Comparison of ENCODE assay signal across 19 cellular contexts in genomic region chr3:184576457-184577240, GRCh38. TPM values are rescaled to one million over a fixed set of nuclear protein-coding genes. Genes with fewer than 3 reads are reported as not detected.
A peak's percentile ranks its signal among the peaks of the same experiment; 100 is the strongest.
DNase-seq lines count a peak whose midpoint lies in the region; ATAC-seq, FAIRE-seq and TF ChIP-seq lines count a peak whose summit lies in the region.
"Had no signal": no experiment of that assay in that cellular context is flagged by ENCODE, and none has a peak within 500 bp of the region (broad histone marks: within the 10 kb centered on the region; RNA-seq: fewer than 3 reads in every experiment).

No MANE protein-coding gene starts in this region.

- FAIRE-seq in astrocyte (lab: Jason Lieb, UNC), result no peak
- FAIRE-seq: D721Med, G401.6, GM12891 had no signal

- H3K4me3 Mint-ChIP-seq in astrocyte (ENCODE audit: unreplicated experiment) (peak overlapping the region; percentile 34), nephron (no peak overlapping the region), type B pancreatic cell (peak overlapping the region; percentile 29)
- H3K4me3 Mint-ChIP-seq: CD14-positive monocyte; CD8-positive, alpha-beta T cell had no signal

- TF ChIP-seq CTCF in SK-N-SH (IDR thresholded peaks at IDR 0.05) (no peak), astrocyte (IDR thresholded peaks at IDR 0.05; ENCODE audit: insufficient read depth, low read depth, low read length) (no peak), nephron (IDR thresholded peaks at IDR 0.05; ENCODE audit: unreplicated experiment in 3 of 3) (no peak), type B pancreatic cell (conservative IDR thresholded peaks at IDR 0.05) (no peak), PC-9 (conservative IDR thresholded peaks at IDR 0.05) (no peak)

- DNase-seq in SK-N-SH, result no peak
- DNase-seq in astrocyte (ENCODE audit: low read depth), result no peak
- no peak for DNase-seq in type B pancreatic cell (ENCODE audit: extremely low spot score, unreplicated experiment)
- no peak for DNase-seq in PC-9
- DNase-seq: CD8-positive, alpha-beta T cell; COR-L47; DMS153; DMS79 treated with DMSO at 0.1 percent for 48 hours; EL; H9 had no signal

- 94% methylated on average over 22 of the region's 25 CpGs for WGBS in SK-N-SH (ENCODE audit: low lambda C conversion rate)

- H4K20me1 ChIP-seq in SK-N-SH (ENCODE audit: insufficient read depth) (no peaks in the 10 kb centered on the region), astrocyte (ENCODE audit: insufficient read depth, low read length) (no peaks in the 10 kb centered on the region), PC-9 (ENCODE audit: insufficient read depth) (no peaks in the 10 kb centered on the region)

- H3K4me2 ChIP-seq in SK-N-SH (no peak overlapping the region), astrocyte (ENCODE audit: low read length) (no peak overlapping the region), PC-9 (no peak overlapping the region)
- H3K4me2 ChIP-seq: GM23338 had no signal

- TF ChIP-seq EP300 in SK-N-SH (IDR thresholded peaks at IDR 0.05; ENCODE audit: borderline replicate concordance in 1 of 2, low read depth in 1 of 2, low read length in 1 of 2), result no peak

- no peaks in the 10 kb centered on the region for H3K27me3 Mint-ChIP-seq in astrocyte (ENCODE audit: low read depth, unreplicated experiment)
- H3K27me3 Mint-ChIP-seq in nephron (ENCODE audit: low read depth), result peaks cover 5% of the 10 kb centered on the region
- H3K27me3 Mint-ChIP-seq in type B pancreatic cell, result no peaks in the 10 kb centered on the region

- no peak overlapping the region for H3K4me3 ChIP-seq in SK-N-SH (ENCODE audit: low read depth in 2 of 2, low read length in 1 of 2)
- H3K4me3 ChIP-seq in astrocyte (ENCODE audit: insufficient read depth, low read depth, low read length), result no peak overlapping the region
- no peak overlapping the region for H3K4me3 ChIP-seq in PC-9
- H3K4me3 ChIP-seq: GM23338 had no signal

- no peaks in the 10 kb centered on the region for H3K27me3 ChIP-seq in SK-N-SH (ENCODE audit: insufficient read depth)
- no peaks in the 10 kb centered on the region for H3K27me3 ChIP-seq in astrocyte (ENCODE audit: insufficient read depth, low read length)
- H3K27me3 ChIP-seq in PC-9 (ENCODE audit: insufficient read depth, low read depth), result no peaks in the 10 kb centered on the region

- H2AFZ ChIP-seq in SK-N-SH (ENCODE audit: low read depth), result no peak overlapping the region
- H2AFZ ChIP-seq in astrocyte (ENCODE audit: low read depth, low read length), result no peak overlapping the region
- H2AFZ ChIP-seq in PC-9, result no peak overlapping the region
- H2AFZ ChIP-seq: GM23338 had no signal

- H3K79me2 ChIP-seq in SK-N-SH (ENCODE audit: insufficient read depth), result no peaks in the 10 kb centered on the region
- H3K79me2 ChIP-seq in astrocyte (ENCODE audit: insufficient read depth, low read length), result no peaks in the 10 kb centered on the region
- H3K79me2 ChIP-seq in PC-9 (ENCODE audit: low read depth), result no peaks in the 10 kb centered on the region

- H3K9me2 ChIP-seq in SK-N-SH (no peaks in the 10 kb centered on the region), PC-9 (ENCODE audit: insufficient read depth) (no peaks in the 10 kb centered on the region)

- H3F3A ChIP-seq in SK-N-SH (replicated peaks; ENCODE audit: insufficient read depth) (no peaks in the 10 kb centered on the region), PC-9 (ENCODE audit: insufficient read depth, low read depth) (no peaks in the 10 kb centered on the region)

- H3K36me3 Mint-ChIP-seq in astrocyte (ENCODE audit: low read depth, unreplicated experiment), result peaks cover 35% of the 10 kb centered on the region
- peaks cover 64% of the 10 kb centered on the region for H3K36me3 Mint-ChIP-seq in nephron (ENCODE audit: low read depth)
- peaks cover 38% of the 10 kb centered on the region for H3K36me3 Mint-ChIP-seq in type B pancreatic cell
- H3K36me3 Mint-ChIP-seq: CD8-positive, alpha-beta T cell had no signal

- no peak overlapping the region for H3K27ac Mint-ChIP-seq in astrocyte (ENCODE audit: unreplicated experiment)
- peak overlapping the region; percentile 7 to 29 (median 8) for H3K27ac Mint-ChIP-seq in nephron
- no peak overlapping the region for H3K27ac Mint-ChIP-seq in type B pancreatic cell
- H3K27ac Mint-ChIP-seq: CD14-positive monocyte; CD8-positive, alpha-beta T cell; GM23338; H9 had no signal

- intact Hi-C loops in PC-9 (cut with micrococcal nuclease; ENCODE audit: unreplicated experiment), result no loop called here

- H3K36me3 ChIP-seq in SK-N-SH (replicated peaks in 1 of 2; ENCODE audit: control insufficient read depth in 1 of 2, insufficient read depth in 2 of 2, low read length in 1 of 2) (peaks cover 0 to 52% of the 10 kb centered on the region in 2 experiments), astrocyte (ENCODE audit: insufficient read depth, low read length) (no peaks in the 10 kb centered on the region), PC-9 (ENCODE audit: low read depth) (no peaks in the 10 kb centered on the region)

- H3K9me3 Mint-ChIP-seq in astrocyte (ENCODE audit: unreplicated experiment), result no peaks in the 10 kb centered on the region
- H3K9me3 Mint-ChIP-seq in nephron, result no peaks in the 10 kb centered on the region
- H3K9me3 Mint-ChIP-seq in type B pancreatic cell, result no peaks in the 10 kb centered on the region
- H3K9me3 Mint-ChIP-seq: CD8-positive, alpha-beta T cell; GM23338 had no signal

- no TSS peak for BruUV-seq in PC-9 (replicated peaks; lab: Mats Ljungman, UMichigan)

- no peak for TF ChIP-seq RAD21 in SK-N-SH (IDR thresholded peaks at IDR 0.05; ENCODE audit: low read length)

- peaks cover 0 to 28% of the 10 kb centered on the region in 2 experiments; a peak in 2 of 4 replicates for H3K4me1 ChIP-seq in SK-N-SH (ENCODE audit: control insufficient read depth in 1 of 2, insufficient read depth in 2 of 2, low read depth in 1 of 2, low read length in 1 of 2)
- peaks cover 8% of the 10 kb centered on the region for H3K4me1 ChIP-seq in astrocyte (ENCODE audit: insufficient read depth, low read length)
- H3K4me1 ChIP-seq in PC-9 (replicated peaks; ENCODE audit: insufficient read depth), result no peaks in the 10 kb centered on the region

- H3K27ac ChIP-seq in SK-N-SH (ENCODE audit: low read depth in 2 of 2, low read length in 1 of 2) (no peak overlapping the region), astrocyte (ENCODE audit: low read depth, low read length) (no peak overlapping the region), PC-9 (no peak overlapping the region)
- H3K27ac ChIP-seq: 22Rv1 had no signal

- CTCF ChIA-PET in SK-N-SH (lab: Yijun Ruan, JAX) (interaction anchor here (0.9 to 2.9 kb wide), 8 partner anchors 9 to 225 kb away, joined by 3 to 11 read pairs (median 3); partner anchors contain the start of gene EPHB3), PC-9 (lab: Charles Lee) (no interaction called here)

- peaks cover 29% of the 10 kb centered on the region for H3K4me1 Mint-ChIP-seq in astrocyte (ENCODE audit: low read depth, unreplicated experiment)
- peaks cover 66% of the 10 kb centered on the region for H3K4me1 Mint-ChIP-seq in nephron
- H3K4me1 Mint-ChIP-seq in type B pancreatic cell (ENCODE audit: unreplicated experiment), result peaks cover 58% of the 10 kb centered on the region

- H3K9ac ChIP-seq in SK-N-SH (no peak overlapping the region), astrocyte (ENCODE audit: low read length) (no peak overlapping the region)

- ATAC-seq in SK-N-SH treated with all-trans-retinoic acid at 6 μM for 48 hours (no peak), GM21447 (IDR thresholded peaks at IDR 0.05; ENCODE audit: unreplicated experiment) (no peak)
- ATAC-seq: CD8-positive, alpha-beta T cell; GM23338 had no signal

- H3K9me3 ChIP-seq in SK-N-SH (no peaks in the 10 kb centered on the region), astrocyte (ENCODE audit: insufficient read depth, low read depth, low read length) (no peaks in the 10 kb centered on the region), PC-9 (ENCODE audit: insufficient read depth, low read depth) (no peaks in the 10 kb centered on the region)

- POLR2A ChIA-PET in SK-N-SH (lab: Yijun Ruan, JAX), result no interaction called here
- POLR2A ChIA-PET in PC-9 (lab: Charles Lee; ENCODE audit: unreplicated experiment), result no interaction called here

TF ChIP-seq in SK-N-SH treated with all-trans-retinoic acid at 6 μM for 48 hours, 23 proteins besides CTCF, POLR2A, EP300 and RAD21:
- TF ChIP-seq ZFP3 (CRISPR knock-in tag; IDR thresholded peaks at IDR 0.05) (peak; percentile 95), ZC3H10 (CRISPR knock-in tag; IDR thresholded peaks at IDR 0.05) (no peak)

TF ChIP-seq in SK-N-SH, 30 proteins besides CTCF, POLR2A, EP300 and RAD21:
- TF ChIP-seq FOSL2 (IDR thresholded peaks at IDR 0.05; ENCODE audit: borderline replicate concordance, low read depth) (no peak), GATA2 (CRISPR knock-in tag; IDR thresholded peaks at IDR 0.05) (no peak), POLR2AphosphoS5 (IDR thresholded peaks at IDR 0.05; ENCODE audit: low read depth, low read length) (no peak), RCOR1 (IDR thresholded peaks at IDR 0.05; ENCODE audit: low read length) (no peak), ELF1 (IDR thresholded peaks at IDR 0.05) (no peak), NRF1 (IDR thresholded peaks at IDR 0.05; ENCODE audit: low read depth, low read length) (no peak), FOXJ3 (CRISPR knock-in tag; IDR thresholded peaks at IDR 0.05) (no peak), MEF2A (IDR thresholded peaks at IDR 0.05; ENCODE audit: borderline replicate concordance, low read depth) (no peak), SIN3A (IDR thresholded peaks at IDR 0.05; ENCODE audit: borderline replicate concordance, low read depth, low read length) (no peak), CHD2 (IDR thresholded peaks at IDR 0.05; ENCODE audit: low read length, partially characterized antibody) (no peak), NFIC (IDR thresholded peaks at IDR 0.05; ENCODE audit: borderline replicate concordance) (no peak)

RNA-seq across cellular contexts. Expression of gene EPHB3, which starts 15.1 kb away (rescaled TPM):
- polyA plus RNA-seq in SK-N-SH (2012; rRNA removed), result 2.1 and 4.2 TPM in 2 replicates
- 1.5 and 2.0 TPM in 2 replicates for polyA plus RNA-seq in SK-N-SH (2012; cell fraction: cytosol; rRNA removed)
- polyA plus RNA-seq in SK-N-SH (2012; cell fraction: nucleus; rRNA removed), result 10.0 and 14.1 TPM in 2 replicates
- total RNA-seq in astrocyte, result 17.2 and 27.0 TPM in 2 replicates
- total RNA-seq in type B pancreatic cell (ENCODE audit: low replicate concordance), result 57.7 and 65.0 TPM in 2 replicates
- 12.0 and 15.7 TPM in 2 replicates for total RNA-seq in PC-9 (2021)
- total RNA-seq: CD8-positive, alpha-beta T cell had no signal

Comparison
In these comparisons a context has a peak if more than half of its experiments do, and no peak if none do; other contexts are left out.
1. H3K27ac Mint-ChIP-seq: peak in nephron (3 of 3); none in astrocyte (single experiment) and type B pancreatic cell (single experiment).
2. H3K4me3 Mint-ChIP-seq: peak in astrocyte (single experiment) and type B pancreatic cell (single experiment); none in nephron (0 of 3).